34 cellular contexts compared by ENCODE assay signal in genomic region chr15:53861792-53862191, GRCh38.
"Had no signal": no experiment of that assay in that cellular context is flagged by ENCODE, and none has a peak within 500 bp of the region (broad histone marks: within the 10 kb centered on the region; RNA-seq: fewer than 3 reads in every experiment).

No MANE protein-coding gene starts in this region.

- H3K36me3 ChIP-seq: adrenal gland, esophagus muscularis mucosa, gastrocnemius medialis, WERI-Rb-1 had no signal

- H3K9me3 Mint-ChIP-seq: activated B cell treated with CpG ODN at 0.5 μM for 24 hours; activated CD8-positive, alpha-beta T cell treated with anti-CD3 and anti-CD28 coated beads for 36 hours; activated naive CD4-positive, alpha-beta T cell treated with anti-CD3 and anti-CD28 coated beads for 36 hours; activated naive CD4-positive, alpha-beta T cell treated with anti-CD3 and anti-CD28 coated beads, Interleukin-2, amount 50 U/mL, for 24 hours; activated naive CD8-positive, alpha-beta T cell treated with anti-CD3 and anti-CD28 coated beads, Interleukin-2, amount 50 U/mL, for 24 hours; activated T-cell treated with anti-CD3 and anti-CD28 coated beads, Interleukin-2, amount 50 U/mL, for 4 hours; activated T-helper 1 cell treated with anti-CD3 and anti-CD28 coated beads, Interleukin-12 subunit alpha, Interleukin-12 subunit beta, Interleukin-2, Interleukin-4 antibody, amounts not matched to agents 30 ng/mL and 10 ng/mL and 1 ng/mL, durations not matched to agents 14 hours and 24 hours and 36 hours; activated T-helper 2 cell treated with anti-CD3 and anti-CD28 coated beads, Interferon-gamma antibody, Interleukin-2, Interleukin-4, amounts not matched to agents 10 μg/mL and 5 μg/mL and 100 μg/mL, durations not matched to agents 14 hours and 24 hours and 36 hours; effector memory CD8-positive, alpha-beta T cell; T-cell; T-helper 2 cell treated with Interferon-gamma antibody and Interleukin-4, amounts not matched to agents 5 μg/mL and 100 μg/mL, for 36 hours had no signal

- H3K27ac Mint-ChIP-seq: activated B cell treated with CpG ODN at 0.5 μM for 24 hours; activated CD8-positive, alpha-beta T cell treated with anti-CD3 and anti-CD28 coated beads for 36 hours; activated naive CD4-positive, alpha-beta T cell treated with anti-CD3 and anti-CD28 coated beads for 36 hours; activated naive CD4-positive, alpha-beta T cell treated with anti-CD3 and anti-CD28 coated beads, Interleukin-2, amount 50 U/mL, for 24 hours; activated naive CD8-positive, alpha-beta T cell treated with anti-CD3 and anti-CD28 coated beads for 36 hours; activated naive CD8-positive, alpha-beta T cell treated with anti-CD3 and anti-CD28 coated beads, Interleukin-2, amount 50 U/mL, for 24 hours; activated T-helper 1 cell treated with anti-CD3 and anti-CD28 coated beads, Interleukin-12 subunit alpha, Interleukin-12 subunit beta, Interleukin-2, Interleukin-4 antibody, amounts not matched to agents 30 ng/mL and 10 ng/mL and 1 ng/mL, durations not matched to agents 14 hours and 24 hours and 36 hours; activated T-helper 2 cell treated with anti-CD3 and anti-CD28 coated beads, Interferon-gamma antibody, Interleukin-2, Interleukin-4, amounts not matched to agents 10 μg/mL and 5 μg/mL and 100 μg/mL, durations not matched to agents 14 hours and 24 hours and 36 hours; effector memory CD8-positive, alpha-beta T cell; T-cell; T-helper 1 cell treated with Interleukin-12 subunit alpha and Interleukin-12 subunit beta and Interleukin-4 antibody, amounts not matched to agents 30 μg/mL and 1 μg/mL, for 36 hours; T-helper 2 cell treated with Interferon-gamma antibody and Interleukin-4, amounts not matched to agents 5 μg/mL and 100 μg/mL, for 36 hours had no signal

- H3K27me3 Mint-ChIP-seq: activated B cell treated with CpG ODN at 0.5 μM for 24 hours; activated naive CD8-positive, alpha-beta T cell treated with anti-CD3 and anti-CD28 coated beads, Interleukin-2, amount 50 U/mL, for 24 hours; effector memory CD8-positive, alpha-beta T cell; T-cell had no signal

- H3K36me3 Mint-ChIP-seq: activated naive CD4-positive, alpha-beta T cell treated with anti-CD3 and anti-CD28 coated beads, Interleukin-2, amount 50 U/mL, for 24 hours; activated naive CD8-positive, alpha-beta T cell treated with anti-CD3 and anti-CD28 coated beads for 36 hours; T-cell had no signal

- H3K4me1 ChIP-seq: adrenal gland, body of pancreas, foreskin keratinocyte, gastrocnemius medialis had no signal

- H3K27me3 ChIP-seq: adrenal gland, body of pancreas, esophagus muscularis mucosa, foreskin keratinocyte, gastrocnemius medialis had no signal

- H3K27ac ChIP-seq: adrenal gland, body of pancreas, esophagus muscularis mucosa, foreskin keratinocyte, gastrocnemius medialis, WERI-Rb-1 had no signal

- H3K9me3 ChIP-seq: adrenal gland, body of pancreas, esophagus muscularis mucosa had no signal

- ATAC-seq: activated CD4-positive, CD25-positive, alpha-beta regulatory T cell treated with anti-CD3 and anti-CD28 coated beads, Interleukin-2, amount 50 U/mL, for 24 hours; activated CD8-positive, alpha-beta T cell treated with anti-CD3 and anti-CD28 coated beads for 36 hours; activated naive CD8-positive, alpha-beta T cell treated with anti-CD3 and anti-CD28 coated beads, Interleukin-2, amount 50 U/mL, for 24 hours; activated T-cell treated with anti-CD3 and anti-CD28 coated beads, Interleukin-2, amount 50 U/mL, for 4 hours; body of pancreas; effector memory CD8-positive, alpha-beta T cell; foreskin keratinocyte; gastrocnemius medialis; T-cell had no signal

- H3K4me1 Mint-ChIP-seq: activated B cell treated with CpG ODN at 0.5 μM for 24 hours; activated naive CD4-positive, alpha-beta T cell treated with anti-CD3 and anti-CD28 coated beads, Interleukin-2, amount 50 U/mL, for 24 hours; activated naive CD8-positive, alpha-beta T cell treated with anti-CD3 and anti-CD28 coated beads for 36 hours; activated naive CD8-positive, alpha-beta T cell treated with anti-CD3 and anti-CD28 coated beads, Interleukin-2, amount 50 U/mL, for 24 hours; T-cell had no signal

- H3K4me3 ChIP-seq: adrenal gland, body of pancreas, esophagus muscularis mucosa, gastrocnemius medialis had no signal

- H3K4me3 Mint-ChIP-seq: activated B cell treated with CpG ODN at 0.5 μM for 24 hours; activated CD8-positive, alpha-beta T cell treated with anti-CD3 and anti-CD28 coated beads for 36 hours; activated naive CD4-positive, alpha-beta T cell treated with anti-CD3 and anti-CD28 coated beads for 36 hours; activated naive CD4-positive, alpha-beta T cell treated with anti-CD3 and anti-CD28 coated beads, Interleukin-2, amount 50 U/mL, for 24 hours; activated naive CD8-positive, alpha-beta T cell treated with anti-CD3 and anti-CD28 coated beads for 36 hours; activated naive CD8-positive, alpha-beta T cell treated with anti-CD3 and anti-CD28 coated beads, Interleukin-2, amount 50 U/mL, for 24 hours; activated T-cell treated with anti-CD3 and anti-CD28 coated beads, Interleukin-2, amount 50 U/mL, for 4 hours; activated T-helper 1 cell treated with anti-CD3 and anti-CD28 coated beads, Interleukin-12 subunit alpha, Interleukin-12 subunit beta, Interleukin-2, Interleukin-4 antibody, amounts not matched to agents 30 ng/mL and 10 ng/mL and 1 ng/mL, durations not matched to agents 14 hours and 24 hours and 36 hours; effector memory CD8-positive, alpha-beta T cell; T-cell; T-helper 1 cell treated with Interleukin-12 subunit alpha and Interleukin-12 subunit beta and Interleukin-4 antibody, amounts not matched to agents 30 μg/mL and 1 μg/mL, for 36 hours; T-helper 2 cell treated with Interferon-gamma antibody and Interleukin-4, amounts not matched to agents 5 μg/mL and 100 μg/mL, for 36 hours had no signal

- DNase-seq: activated B cell treated with CpG ODN at 0.5 μM for 24 hours; activated CD4-positive, alpha-beta T cell treated with anti-CD3 and anti-CD28 coated beads for 48 hours; activated CD4-positive, alpha-beta T cell treated with anti-CD3 and anti-CD28 coated beads, Interleukin-2, amount 50 U/mL, for 1 hour; activated CD4-positive, alpha-beta T cell treated with anti-CD3 and anti-CD28 coated beads, Interleukin-2, amount 50 U/mL, for 48 hours; activated CD8-positive, alpha-beta memory T cell treated with anti-CD3 and anti-CD28 coated beads for 24 hours; activated CD8-positive, alpha-beta T cell treated with anti-CD3 and anti-CD28 coated beads for 36 hours; activated effector memory CD4-positive, alpha-beta T cell treated with anti-CD3 and anti-CD28 coated beads, Interleukin-2, amount 50 U/mL, for 16 hours; activated naive CD4-positive, alpha-beta T cell treated with anti-CD3 and anti-CD28 coated beads for 36 hours; activated naive CD8-positive, alpha-beta T cell treated with anti-CD3 and anti-CD28 coated beads for 36 hours; activated naive CD8-positive, alpha-beta T cell treated with anti-CD3 and anti-CD28 coated beads, Interleukin-2, amount 50 U/mL, for 24 hours; activated T-cell treated with anti-CD3 and anti-CD28 coated beads, Interleukin-2, amount 50 U/mL, for 4 hours; adrenal gland; amygdala; aorta; body of pancreas; caudate nucleus; cortex of kidney; dermis blood vessel endothelial cell; effector CD4-positive, alpha-beta T cell; effector memory CD8-positive, alpha-beta T cell; erythroblast; foreskin keratinocyte; gastrocnemius medialis; glutamatergic neuron; T-cell; T1000; WERI-Rb-1 had no signal
